Comparison of ENCODE assay signal across 1 cellular context in genomic region chr2:121472465-121472993, GRCh38.
TF ChIP-seq lines count a peak whose summit lies in the region.

No MANE protein-coding gene starts in this region.

TF ChIP-seq in SK-N-SH, 30 proteins besides CTCF, POLR2A, EP300 and RAD21:
- TF ChIP-seq TCF12 (IDR thresholded peaks at IDR 0.05) (no peak), FOXJ3 (CRISPR knock-in tag; IDR thresholded peaks at IDR 0.05) (no peak), ZBTB33 (IDR thresholded peaks at IDR 0.05; ENCODE audit: borderline replicate concordance, low read depth) (no peak), TAF1 (IDR thresholded peaks at IDR 0.05; ENCODE audit: borderline replicate concordance, low read depth, low read length) (no peak), ELF1 (IDR thresholded peaks at IDR 0.05) (no peak), USF1 (IDR thresholded peaks at IDR 0.05; ENCODE audit: borderline replicate concordance, low read depth) (no peak), MEF2A (IDR thresholded peaks at IDR 0.05; ENCODE audit: borderline replicate concordance, low read depth) (no peak)
